Comparison of ENCODE assay signal across 10 cellular contexts in the genomic region with DNA sequence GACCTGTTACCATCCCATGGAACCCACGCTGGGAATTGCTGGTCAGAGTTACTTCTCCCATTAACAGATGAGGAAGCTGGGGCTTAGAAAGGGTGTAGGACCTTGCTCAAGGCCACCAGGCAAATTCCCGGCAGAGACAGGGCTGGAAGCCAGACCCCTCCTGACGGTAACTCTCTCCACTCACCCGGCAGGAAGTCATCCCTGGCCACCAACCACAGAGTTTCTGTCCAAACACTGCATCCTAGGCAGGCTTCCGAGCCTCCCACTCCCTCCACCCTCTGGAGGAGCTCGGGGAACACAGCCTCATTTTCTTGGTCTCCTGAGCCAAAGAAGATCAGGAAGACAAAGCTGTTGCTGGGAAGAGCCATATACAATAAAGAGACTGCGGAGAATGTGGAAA. TPM values are rescaled to one million over a fixed set of nuclear protein-coding genes. Genes with fewer than 3 reads are reported as not detected.
DNase-seq lines count a peak whose midpoint lies in the region; ATAC-seq, FAIRE-seq and TF ChIP-seq lines count a peak whose summit lies in the region.
"Had no signal": no experiment of that assay in that cellular context is flagged by ENCODE, and none has a peak within 500 bp of the region (broad histone marks: within the 10 kb centered on the region; RNA-seq: fewer than 3 reads in every experiment).

No MANE protein-coding gene starts in this region.

- no peak overlapping the region for H3K4me3 ChIP-seq in BE2C (ENCODE audit: low read depth, low read length)
- H3K4me3 ChIP-seq in WI38 (ENCODE audit: low read depth, low read length): peak overlapping the region; percentile 1; the same call in 1 of the 2 replicates
- H3K4me3 ChIP-seq in pancreas: no peak overlapping the region

- WGBS in pancreas, 2 donors: 37 to 39% methylated on average over 7 of the region's 7 CpGs

- no peak for TF ChIP-seq CTCF in BE2C (IDR thresholded peaks at IDR 0.05; ENCODE audit: low read depth, low read length)
- no peak for TF ChIP-seq CTCF in WI38 (IDR thresholded peaks at IDR 0.05; ENCODE audit: low read depth, low read length)
- TF ChIP-seq CTCF in pancreas (IDR thresholded peaks at IDR 0.05): no peak

- H3K4me1 ChIP-seq in BE2C (peaks cover 11% of the 10 kb centered on the region), pancreas (peaks cover 6 to 19% (median 14%) of the 10 kb centered on the region in 3 donors)

- no peak for FAIRE-seq in pancreas (lab: Jason Lieb, UNC)

- peak; percentile 45 for DNase-seq in BE2C
- peak; percentile 89 for DNase-seq in left cardiac atrium
- peak in 5 of 6 donors; percentile 53 to 84 (median 80) for DNase-seq in pancreas
- no peak for DNase-seq in cerebellar cortex (ENCODE audit: low spot score)
- DNase-seq: activated CD4-positive, alpha-beta T cell treated with anti-CD3 and anti-CD28 coated beads for 4 hours; stimulated activated CD4-positive, alpha-beta T cell treated with anti-CD3 and anti-CD28 coated beads, Interleukin-4, amount 100 ng/mL, for 1 hour had no signal

- ATAC-seq in left cardiac atrium: peak; percentile 81 to 83
- peak; percentile 60 to 91 (median 79) for ATAC-seq in pancreas
- no peak for ATAC-seq in GM18868 (IDR thresholded peaks at IDR 0.05; ENCODE audit: unreplicated experiment)
- ATAC-seq in GM21576 (IDR thresholded peaks at IDR 0.05; ENCODE audit: unreplicated experiment): no peak
- ATAC-seq in HG03439 (IDR thresholded peaks at IDR 0.05; ENCODE audit: unreplicated experiment): no peak

- peak overlapping the region in 3 of 4 donors; percentile 24 to 73 (median 67) for H3K27ac ChIP-seq in pancreas

- intact Hi-C loops in left cardiac atrium (cut with DNase I): loop anchor here in 1 of 2 donors (2.0 kb wide), 1 partner anchor 26 kb away; a partner anchor contains a TSS
- intact Hi-C loops in pancreas (cut with DNase I): no loop called here

- H3K9me3 ChIP-seq in BE2C (no peaks in the 10 kb centered on the region), pancreas (no peaks in the 10 kb centered on the region)

- H3K36me3 ChIP-seq in BE2C (no peaks in the 10 kb centered on the region), pancreas (peaks cover 0 to 42% (median 10%) of the 10 kb centered on the region in 3 donors)

- H3K27me3 ChIP-seq in BE2C: no peaks in the 10 kb centered on the region
- H3K27me3 ChIP-seq in pancreas: no peaks in the 10 kb centered on the region

RNA-seq across cellular contexts. Expression of a gene that starts 25.0 kb away (rescaled TPM):
- 3.2 TPM for polyA plus RNA-seq in BE2C (2012; ENCODE audit: insufficient read depth, insufficient read length, low read depth)
- total RNA-seq in left cardiac atrium: 10 to 100 TPM; 10.1 to 14.2 TPM
- 10 to 100 TPM in 1 of 6 donors, 1 to 10 TPM in 5; 3.7 to 11.8 (median 4.5) TPM for total RNA-seq in pancreas
- 1 to 10 TPM; 2.1 to 3.9 TPM for polyA plus RNA-seq in pancreas

RNA-seq across cellular contexts. Expression of a gene that starts 29.9 kb away (rescaled TPM):
- 0.40 TPM for polyA plus RNA-seq in BE2C (2012; ENCODE audit: insufficient read depth, insufficient read length, low read depth)
- total RNA-seq in left cardiac atrium (10 to 100 TPM; 32.9 to 38.3 TPM), pancreas (100 to 1,000 TPM in 4 of 6 donors, 10 to 100 TPM in 2; 70.8 to 129 (median 116) TPM)
- 100 to 1,000 TPM in 1 of 2 donors, 10 to 100 TPM in 1; 74.2 to 143 TPM for polyA plus RNA-seq in pancreas

RNA-seq across cellular contexts. Expression of a gene that starts 50.6 kb away (rescaled TPM):
- 74.5 TPM for polyA plus RNA-seq in BE2C (2012; ENCODE audit: insufficient read depth, insufficient read length, low read depth)
- total RNA-seq in left cardiac atrium (10 to 100 TPM; 57.3 to 79.8 TPM), pancreas (10 to 100 TPM; 27.6 to 57.8 (median 46.7) TPM)
- 10 to 100 TPM; 30.8 to 46.7 TPM for polyA plus RNA-seq in pancreas

Comparison
In these comparisons a context has a peak if more than half of its experiments do, and no peak if none do; other contexts are left out.
1. ATAC-seq: peak in left cardiac atrium (2 of 2) and pancreas (4 of 4); none in GM18868 (single experiment), GM21576 (single experiment) and HG03439 (single experiment).